25 cellular contexts compared by ENCODE assay signal in genomic region chr1:17529381-17529780, GRCh38. TPM values are rescaled to one million over a fixed set of nuclear protein-coding genes. Genes with fewer than 3 reads are reported as not detected.
"Had no signal": no experiment of that assay in that cellular context is flagged by ENCODE, and none has a peak within 500 bp of the region (broad histone marks: within the 10 kb centered on the region; RNA-seq: fewer than 3 reads in every experiment).

No MANE protein-coding gene starts in this region.

- ATAC-seq: foreskin keratinocyte; left cardiac atrium; lower lobe of right lung; natural killer cell treated with Interleukin-12 subunit alpha and Interleukin-12 subunit beta and Interleukin-15 and Interleukin-18, amount 100 ng/mL, for 72 hours; pancreas; right cardiac atrium had no signal

- H3K36me3 Mint-ChIP-seq: memory B cell; mesothelial cell of epicardium; natural killer cell treated with Interleukin-12 subunit alpha and Interleukin-12 subunit beta and Interleukin-15 and Interleukin-18, amount 100 ng/mL, for 72 hours had no signal

- H3K4me2 ChIP-seq: hepatocyte had no signal

- H3K9me3 ChIP-seq: left ventricle myocardium inferior, lower lobe of right lung, pancreas, stomach, upper lobe of left lung, uterus had no signal

- H3K79me2 ChIP-seq: hepatocyte had no signal

- H3K36me3 ChIP-seq: left ventricle myocardium inferior, lower lobe of right lung, pancreas, stomach, upper lobe of left lung, uterus had no signal

- H3K9me3 Mint-ChIP-seq: endodermal cell; memory B cell; mesothelial cell of epicardium; natural killer cell treated with Interleukin-12 subunit alpha and Interleukin-12 subunit beta and Interleukin-15 and Interleukin-18, amount 100 ng/mL, for 72 hours had no signal

- H3K27me3 ChIP-seq: hepatocyte, pancreas, stomach, upper lobe of left lung, uterus had no signal

- H3K4me3 ChIP-seq: coronary artery, hepatocyte, left ventricle myocardium inferior, lower lobe of right lung, pancreas, stomach, upper lobe of left lung, uterus had no signal

- H3K27ac Mint-ChIP-seq: endodermal cell; memory B cell; mesothelial cell of epicardium; natural killer cell treated with Interleukin-12 subunit alpha and Interleukin-12 subunit beta and Interleukin-15 and Interleukin-18, amount 100 ng/mL, for 72 hours; progenitor cell of endocrine pancreas had no signal

- H3K4me3 Mint-ChIP-seq: endodermal cell; memory B cell; mesothelial cell of epicardium; natural killer cell treated with Interleukin-12 subunit alpha and Interleukin-12 subunit beta and Interleukin-15 and Interleukin-18, amount 100 ng/mL, for 72 hours had no signal

- H2AFZ ChIP-seq: hepatocyte had no signal

- FAIRE-seq: endothelial cell of umbilical vein, kidney, pancreas, small intestine had no signal

- H3K4me1 ChIP-seq: foreskin keratinocyte, lower lobe of right lung had no signal

- H3K27ac ChIP-seq: foreskin keratinocyte, hepatocyte, left ventricle myocardium inferior, lower lobe of right lung, pancreas, stomach, upper lobe of left lung, uterus had no signal

- DNase-seq: effector CD4-positive, alpha-beta T cell; endodermal cell; head of caudate nucleus; kidney; left cardiac atrium; left ventricle myocardium inferior; lower lobe of right lung; occipital lobe; pancreas; stimulated activated CD4-positive, alpha-beta T cell treated with anti-CD3 and anti-CD28 coated beads, Interleukin-12 subunit alpha, Interleukin-12 subunit beta, amount 100 ng/mL, for 4 hours; stimulated activated naive CD4-positive, alpha-beta T cell; stomach; substantia nigra; upper lobe of left lung; uterus had no signal

RNA-seq across cellular contexts. Expression of gene ARHGEF10L, which starts 10.1 kb away (rescaled TPM):
- total RNA-seq: natural killer cell treated with Interleukin-12 subunit alpha and Interleukin-12 subunit beta and Interleukin-15 and Interleukin-18, amount 100 ng/mL, for 72 hours had no signal
